ENCODE assay signal across 8 cellular contexts in genomic region chr17:65556014-65556909, GRCh38. TPM values are rescaled to one million over a fixed set of nuclear protein-coding genes. Genes with fewer than 3 reads are reported as not detected.
A peak's percentile ranks its signal among the peaks of the same experiment; 100 is the strongest.
DNase-seq lines count a peak whose midpoint lies in the region; ATAC-seq, FAIRE-seq and TF ChIP-seq lines count a peak whose summit lies in the region.

No MANE protein-coding gene starts in this region.

- H3K9me3 ChIP-seq in astrocyte (ENCODE audit: insufficient read depth, low read depth, low read length): no peaks in the 10 kb centered on the region
- H3K9me3 ChIP-seq in iPS-18c (ENCODE audit: control insufficient read depth, insufficient read depth, low read length): no peaks in the 10 kb centered on the region
- H3K9me3 ChIP-seq in small intestine (ENCODE audit: control insufficient read depth, low read depth): no peaks in the 10 kb centered on the region

- no peak overlapping the region for H2AFZ ChIP-seq in astrocyte (ENCODE audit: low read depth, low read length)

- 13 to 43% (median 18%) methylated on average over 17 of the region's 17 CpGs for WGBS in small intestine, 3 donors

- H3K4me3 Mint-ChIP-seq in astrocyte (ENCODE audit: unreplicated experiment): no peak overlapping the region

- H3K4me2 ChIP-seq in astrocyte (ENCODE audit: low read length): peak overlapping the region; percentile 89

- peaks cover 13% of the 10 kb centered on the region for H4K20me1 ChIP-seq in astrocyte (ENCODE audit: insufficient read depth, low read length)

- H3K27ac ChIP-seq in astrocyte (ENCODE audit: low read depth, low read length) (no peak overlapping the region), small intestine (ENCODE audit: low read depth in 1 of 2, low read length in 1 of 2) (peak overlapping the region in 1 of 2 donors; percentile 28)

- peak overlapping the region; percentile 21 for H3K4me3 ChIP-seq in astrocyte (ENCODE audit: insufficient read depth, low read depth, low read length)
- H3K4me3 ChIP-seq in iPS-18c (ENCODE audit: insufficient read depth, low read depth, low read length): peak overlapping the region; percentile 44
- peak overlapping the region in 1 of 2 donors; percentile 5 for H3K4me3 ChIP-seq in small intestine (ENCODE audit: low read depth in 1 of 2, low read length in 2 of 2)

- H3K36me3 ChIP-seq in astrocyte (ENCODE audit: insufficient read depth, low read length) (no peaks in the 10 kb centered on the region), small intestine (ENCODE audit: control insufficient read depth in 2 of 2, insufficient read depth in 2 of 2, low read length in 2 of 2) (no peaks in the 10 kb centered on the region)

- peaks cover 53% of the 10 kb centered on the region for H3K79me2 ChIP-seq in astrocyte (ENCODE audit: insufficient read depth, low read length)

- H3K4me1 Mint-ChIP-seq in astrocyte (ENCODE audit: low read depth, unreplicated experiment): peaks cover 20% of the 10 kb centered on the region

- DNase-seq in NCI-H2107 (lab: John Stamatoyannopoulos, UW) (peak; percentile 58), NCI-H2107 treated with DMSO at 0.1 percent for 48 hours (lab: John Stamatoyannopoulos, UW; ENCODE audit: unreplicated experiment) (no peak), Kasumi-1 (lab: John Stamatoyannopoulos, UW) (peak; percentile 59 to 81), T-helper 2 cell (peak; percentile 73 to 94 (median 90)), astrocyte (ENCODE audit: low read depth) (no peak), small intestine (peak; percentile 86)

- H3K27me3 ChIP-seq in astrocyte (ENCODE audit: insufficient read depth, low read length) (no peaks in the 10 kb centered on the region), small intestine (ENCODE audit: control insufficient read depth in 2 of 2, insufficient read depth in 2 of 2, low read length in 2 of 2) (no peaks in the 10 kb centered on the region)

- peaks cover 2% of the 10 kb centered on the region for H3K9me3 Mint-ChIP-seq in astrocyte (ENCODE audit: unreplicated experiment)

- peaks cover 6% of the 10 kb centered on the region for H3K27me3 Mint-ChIP-seq in astrocyte (ENCODE audit: low read depth, unreplicated experiment)

- H3K9ac ChIP-seq in astrocyte (ENCODE audit: low read length): no peak overlapping the region

- H3K36me3 Mint-ChIP-seq in astrocyte (ENCODE audit: low read depth, unreplicated experiment): peaks cover 8% of the 10 kb centered on the region

- H3K4me1 ChIP-seq in astrocyte (ENCODE audit: insufficient read depth, low read length) (peaks cover 42% of the 10 kb centered on the region), small intestine (ENCODE audit: control insufficient read depth in 2 of 2, insufficient read depth in 1 of 2, low read depth in 1 of 2, low read length in 1 of 2) (peaks cover 4 to 6% of the 10 kb centered on the region in 2 donors)

- no peak overlapping the region for H3K27ac Mint-ChIP-seq in astrocyte (ENCODE audit: unreplicated experiment)

- no peak for ATAC-seq in HG03139 (IDR thresholded peaks at IDR 0.05; ENCODE audit: unreplicated experiment)

- TF ChIP-seq CTCF in astrocyte (IDR thresholded peaks at IDR 0.05; ENCODE audit: insufficient read depth, low read depth, low read length): peak; percentile 63

- FAIRE-seq in astrocyte (lab: Jason Lieb, UNC) (peak; percentile 47), small intestine (lab: Jason Lieb, UNC) (no peak)

RNA-seq across cellular contexts. Expression of gene AXIN2, which starts 5.2 kb away (rescaled TPM):
- total RNA-seq in astrocyte: 8.0 and 8.9 TPM in 2 replicates
- 1 to 10 TPM in 2 of 3 donors, under 1 TPM in 1; 0.89 to 9.9 (median 2.2) TPM for polyA plus RNA-seq in small intestine

Comparison
In these comparisons a context has a peak if more than half of its experiments do, and no peak if none do; other contexts are left out.
1. DNase-seq: peak in NCI-H2107 (single experiment), Kasumi-1 (2 of 2), T-helper 2 cell (5 of 5) and small intestine (single experiment); none in NCI-H2107 treated with DMSO at 0.1 percent for 48 hours (single experiment) and astrocyte (single experiment).